8 cellular contexts compared by ENCODE assay signal in genomic region chr2:224039080-224039769, GRCh38. TPM values are rescaled to one million over a fixed set of nuclear protein-coding genes. Genes with fewer than 3 reads are reported as not detected.
A peak's percentile ranks its signal among the peaks of the same experiment; 100 is the strongest.
DNase-seq lines count a peak whose midpoint lies in the region; ATAC-seq, FAIRE-seq and TF ChIP-seq lines count a peak whose summit lies in the region.

Gene SERPINE2, minus strand, starts transcription at chr2:224039286. Its CDS starts 37,386 bp downstream, at chr2:224001900.

- no peak within 1 kb of the TSS for H2AK5ac ChIP-seq in trophoblast cell (ENCODE audit: low read length)

- peak; percentile 62 for ATAC-seq in CD4-positive, alpha-beta T cell (ENCODE audit: poor library complexity)
- ATAC-seq in GM19463 (IDR thresholded peaks at IDR 0.05; ENCODE audit: unreplicated experiment) = peak; percentile 59
- peak; percentile 57 to 85 (median 78) for ATAC-seq in heart right ventricle

- POLR2A ChIA-PET in CD4-positive, alpha-beta T cell (lab: Charles Lee) = interaction anchor here (1.4 to 1.5 kb wide), 2 partner anchors 13 to 15 kb away, joined by 5 to 6 read pairs; no protein-coding TSS in a partner anchor
- POLR2A ChIA-PET in SK-N-SH (lab: Yijun Ruan, JAX) = no interaction called here

- H3K36me3 ChIP-seq in SK-N-SH (replicated peaks in 1 of 2; ENCODE audit: control insufficient read depth in 1 of 2, insufficient read depth in 2 of 2, low read length in 1 of 2) (peaks cover 0 to 2% of the 10 kb centered on the region in 2 experiments), adipocyte (ENCODE audit: control insufficient read depth, insufficient read depth, low read length, severe bottlenecking) (no peaks in the 10 kb centered on the region), heart right ventricle (peaks cover 0 to 3% (median 0%) of the 10 kb centered on the region in 9 donors), trophoblast cell (ENCODE audit: control insufficient read depth in 1 of 2, insufficient read depth in 2 of 2, low read length in 2 of 2) (no peaks in the 10 kb centered on the region)

- H3K9me3 ChIP-seq in CD4-positive, alpha-beta T cell (ENCODE audit: control insufficient read depth, low read length) = no peaks in the 10 kb centered on the region
- H3K9me3 ChIP-seq in SK-N-SH (no peaks in the 10 kb centered on the region), adipocyte (ENCODE audit: control insufficient read depth, low read length) (no peaks in the 10 kb centered on the region), heart right ventricle (no peaks in the 10 kb centered on the region), trophoblast cell (ENCODE audit: insufficient read depth, low read depth, low read length) (no peaks in the 10 kb centered on the region)

- H3K79me2 ChIP-seq in SK-N-SH (ENCODE audit: insufficient read depth) = peaks cover 40% of the 10 kb centered on the region
- peaks cover 3% of the 10 kb centered on the region for H3K79me2 ChIP-seq in trophoblast cell (ENCODE audit: control insufficient read depth, insufficient read depth, low read length, poor library complexity)

- peak within 1 kb of the TSS; percentile 79 to 85 for H3K4me3 ChIP-seq in SK-N-SH (ENCODE audit: low read depth in 2 of 2, low read length in 1 of 2)
- peak within 1 kb of the TSS; percentile 89 for H3K4me3 ChIP-seq in adipocyte (ENCODE audit: low read length)
- H3K4me3 ChIP-seq in heart right ventricle = peak within 1 kb of the TSS; percentile 30 to 73 (median 64)
- H3K4me3 ChIP-seq in trophoblast cell (ENCODE audit: low read depth, low read length) = peak within 1 kb of the TSS; percentile 87

- H3K4ac ChIP-seq in trophoblast cell (ENCODE audit: low read depth, low read length) = no peak within 1 kb of the TSS

- peaks cover 12% of the 10 kb centered on the region for H3K27me3 ChIP-seq in CD4-positive, alpha-beta T cell (ENCODE audit: control insufficient read depth, insufficient read depth, low read length)
- H3K27me3 ChIP-seq in SK-N-SH (ENCODE audit: insufficient read depth) (no peaks in the 10 kb centered on the region), adipocyte (replicated peaks; ENCODE audit: control insufficient read depth, insufficient read depth, low read length) (no peaks in the 10 kb centered on the region), heart right ventricle (peaks cover 0 to 74% (median 54%) of the 10 kb centered on the region in 7 donors), trophoblast cell (ENCODE audit: insufficient read depth, low read length) (peaks cover 3% of the 10 kb centered on the region)

- TF ChIP-seq RAD21 in SK-N-SH (IDR thresholded peaks at IDR 0.05; ENCODE audit: low read length) = peak; percentile 66

- H2AFZ ChIP-seq in SK-N-SH (ENCODE audit: low read depth) (peak within 1 kb of the TSS; percentile 66), trophoblast cell (ENCODE audit: insufficient read depth, low read length, poor library complexity) (peak within 1 kb of the TSS; percentile 47)

- no peak for TF ChIP-seq CTCF in CD4-positive, alpha-beta T cell (IDR thresholded peaks at IDR 0.05)
- TF ChIP-seq CTCF in SK-N-SH (IDR thresholded peaks at IDR 0.05) = peak; percentile 61
- TF ChIP-seq CTCF in heart right ventricle (IDR thresholded peaks at IDR 0.05) = peak in 7 of 9 donors; percentile 26 to 58 (median 42)

- peak within 1 kb of the TSS; percentile 71 for H3K9ac ChIP-seq in SK-N-SH
- peak within 1 kb of the TSS; percentile 82 for H3K9ac ChIP-seq in adipocyte (ENCODE audit: low read length)
- peak within 1 kb of the TSS; percentile 82 for H3K9ac ChIP-seq in trophoblast cell (ENCODE audit: low read length)

- H3K36me3 Mint-ChIP-seq in CD4-positive, alpha-beta T cell (ENCODE audit: low read depth) = no peaks in the 10 kb centered on the region

- peaks cover 58% of the 10 kb centered on the region for H3K27me3 Mint-ChIP-seq in CD4-positive, alpha-beta T cell

- peaks cover 3% of the 10 kb centered on the region for H3K79me1 ChIP-seq in trophoblast cell (ENCODE audit: low read length)

- peaks cover 22% of the 10 kb centered on the region; the same call in 1 of the 2 replicates for H4K20me1 ChIP-seq in SK-N-SH (ENCODE audit: insufficient read depth)

- H3K27ac Mint-ChIP-seq in CD4-positive, alpha-beta T cell = no peak within 1 kb of the TSS

- peak in 9 of 10 experiments; percentile 6 to 52 (median 21) for DNase-seq in CD4-positive, alpha-beta T cell
- peak; percentile 19 for DNase-seq in HT-29 (ENCODE audit: low spot score)
- peak; percentile 82 for DNase-seq in SK-N-SH
- peak; percentile 81 for DNase-seq in adipocyte (ENCODE audit: low read depth)
- peak; percentile 43 to 57 for DNase-seq in heart right ventricle
- peak; percentile 73 to 99 for DNase-seq in trophoblast cell
- peak; percentile 87 for DNase-seq in urothelium cell line (ENCODE audit: low spot score)

- H3K4me3 Mint-ChIP-seq in CD4-positive, alpha-beta T cell = peak within 1 kb of the TSS; percentile 88

- H3K27ac ChIP-seq in CD4-positive, alpha-beta T cell (ENCODE audit: low read depth, low read length) = no peak within 1 kb of the TSS
- H3K27ac ChIP-seq in SK-N-SH (ENCODE audit: low read depth in 2 of 2, low read length in 1 of 2) (peak within 1 kb of the TSS in 1 of 2 experiments; percentile 67; a peak in 3 of 4 replicates), heart right ventricle (peak within 1 kb of the TSS in 9 of 10 donors; percentile 18 to 78 (median 65)), trophoblast cell (ENCODE audit: low read depth, low read length) (no peak within 1 kb of the TSS)

- WGBS in SK-N-SH (ENCODE audit: low lambda C conversion rate) = 0% methylated on average over 13 of the region's 91 CpGs
- 0 to 1% methylated on average over 52 to 91 of the region's 91 CpGs for WGBS in heart right ventricle, 2 donors
- WGBS in trophoblast cell (ENCODE audit: extremely low coverage, insufficient coverage, insufficient read length) = no CpG with 5 or more reads among the region's 91 CpGs

- intact Hi-C loops in CD4-positive, alpha-beta T cell (cut with DNase I, micrococcal nuclease) = no loop called here
- intact Hi-C loops in heart right ventricle (cut with DNase I) = loop anchor here in 4 of 10 donors (2.0 to 5.0 kb wide), 4 partner anchors 47 to 246 kb away; no protein-coding TSS in a partner anchor

- no peaks in the 10 kb centered on the region for H3K9me3 Mint-ChIP-seq in CD4-positive, alpha-beta T cell

- H3K18ac ChIP-seq in trophoblast cell (ENCODE audit: low read length) = peak within 1 kb of the TSS; percentile 9

- no peak for TF ChIP-seq EP300 in SK-N-SH (IDR thresholded peaks at IDR 0.05; ENCODE audit: borderline replicate concordance in 1 of 2, low read depth in 1 of 2, low read length in 1 of 2)

- CTCF ChIA-PET in CD4-positive, alpha-beta T cell (lab: Charles Lee) = interaction anchor here (1.9 kb wide), 1 partner anchor 46 kb away, joined by 6 read pairs; no protein-coding TSS in a partner anchor
- CTCF ChIA-PET in SK-N-SH (lab: Yijun Ruan, JAX) = interaction anchor here (0.7 to 1.7 kb wide), 7 partner anchors 20 to 245 kb away, joined by 3 to 7 read pairs (median 5); no protein-coding TSS in a partner anchor

- peaks cover 3% of the 10 kb centered on the region for H3F3A ChIP-seq in SK-N-SH (replicated peaks; ENCODE audit: insufficient read depth)

- peak; percentile 55 for FAIRE-seq in urothelium cell line (lab: Jason Lieb, UNC)

- H3K14ac ChIP-seq in trophoblast cell (ENCODE audit: low read length) = peak within 1 kb of the TSS; percentile 56

- peak within 1 kb of the TSS; percentile 8 for H2BK5ac ChIP-seq in trophoblast cell (ENCODE audit: low read depth, low read length, poor library complexity)

- peaks cover 23% of the 10 kb centered on the region for H3K4me1 Mint-ChIP-seq in CD4-positive, alpha-beta T cell (ENCODE audit: low read depth)

- no peaks in the 10 kb centered on the region for H3K9me2 ChIP-seq in SK-N-SH

- H2BK120ac ChIP-seq in trophoblast cell (ENCODE audit: insufficient read depth, low read length, poor library complexity) = peak within 1 kb of the TSS; percentile 52

- H3K23ac ChIP-seq in trophoblast cell (ENCODE audit: low read length) = no peak within 1 kb of the TSS

- H3K4me1 ChIP-seq in SK-N-SH (ENCODE audit: control insufficient read depth in 1 of 2, insufficient read depth in 2 of 2, low read depth in 1 of 2, low read length in 1 of 2) = peaks cover 0 to 22% of the 10 kb centered on the region in 2 experiments; a peak in 2 of 4 replicates
- H3K4me1 ChIP-seq in adipocyte (ENCODE audit: control insufficient read depth, insufficient read depth, low read length) = peaks cover 39% of the 10 kb centered on the region
- peaks cover 0 to 50% (median 14%) of the 10 kb centered on the region in 9 donors for H3K4me1 ChIP-seq in heart right ventricle
- peaks cover 0 to 2% of the 10 kb centered on the region in 2 experiments for H3K4me1 ChIP-seq in trophoblast cell (ENCODE audit: control insufficient read depth in 1 of 2, insufficient read depth in 2 of 2, low read length in 2 of 2)

- H3K4me2 ChIP-seq in SK-N-SH (peak within 1 kb of the TSS; percentile 83), trophoblast cell (ENCODE audit: low read length) (peak within 1 kb of the TSS; percentile 96)

- H2BK12ac ChIP-seq in trophoblast cell (ENCODE audit: low read length) = peak within 1 kb of the TSS; percentile 37

- H4K12ac ChIP-seq in trophoblast cell (ENCODE audit: low read depth, low read length) = peak within 1 kb of the TSS; percentile 49

- peak within 1 kb of the TSS; percentile 47 for H4K8ac ChIP-seq in trophoblast cell (ENCODE audit: low read depth, low read length)

- H4K91ac ChIP-seq in trophoblast cell (ENCODE audit: low read depth, low read length) = peak within 1 kb of the TSS; percentile 71

TF ChIP-seq in SK-N-SH, 30 proteins besides CTCF, POLR2A, EP300 and RAD21 (continues in another document):
- TF ChIP-seq RFX5 (IDR thresholded peaks at IDR 0.05; ENCODE audit: low read length) = no peak
- TF ChIP-seq FOSL2 (IDR thresholded peaks at IDR 0.05; ENCODE audit: borderline replicate concordance, low read depth) = no peak
- no peak for TF ChIP-seq NRF1 (IDR thresholded peaks at IDR 0.05; ENCODE audit: low read depth, low read length)
- no peak for TF ChIP-seq YY1 (IDR thresholded peaks at IDR 0.05; ENCODE audit: low read depth)
- peak; percentile 74 for TF ChIP-seq MAX (IDR thresholded peaks at IDR 0.05; ENCODE audit: low read depth)
- TF ChIP-seq RCOR1 (IDR thresholded peaks at IDR 0.05; ENCODE audit: low read length) = no peak
- TF ChIP-seq FOXM1 (IDR thresholded peaks at IDR 0.05; ENCODE audit: low read depth) = no peak
- no peak for TF ChIP-seq CHD2 (IDR thresholded peaks at IDR 0.05; ENCODE audit: low read length, partially characterized antibody)
- TF ChIP-seq TCF12 (IDR thresholded peaks at IDR 0.05) = no peak

RNA-seq across cellular contexts. Expression of gene SERPINE2, which starts in this region (rescaled TPM):
- total RNA-seq in CD4-positive, alpha-beta T cell = 1 to 10 TPM; 5.1 to 7.3 TPM
- total RNA-seq in HT-29 (2014; rRNA removed; shearing (Covaris generic)) = 1.9 and 5.6 TPM in 2 replicates
- 105 and 249 TPM in 2 replicates for polyA plus RNA-seq in SK-N-SH (2012; rRNA removed)
- polyA plus RNA-seq in SK-N-SH (2012; cell fraction: cytosol; rRNA removed) = 307 and 310 TPM in 2 replicates
- polyA plus RNA-seq in SK-N-SH (2012; cell fraction: nucleus; rRNA removed) = 312 and 337 TPM in 2 replicates
- total RNA-seq in heart right ventricle = 10 to 100 TPM in 9 of 10 donors, 1 to 10 TPM in 1; 5.3 to 56.6 (median 19.7) TPM
- 10 to 100 TPM in 1 of 2 donors, 1 to 10 TPM in 1; 9.6 to 27.6 TPM for polyA plus RNA-seq in heart right ventricle
- polyA plus RNA-seq in trophoblast cell (2013) = 169 and 186 TPM in 2 replicates

Comparison
In these comparisons a context has a peak if more than half of its experiments do, and no peak if none do; other contexts are left out.
1. DNase-seq: peak in every context shown above with its lines; median percentile 87 in urothelium cell line; 86 in trophoblast cell; 82 in SK-N-SH; 81 in adipocyte; 50 in heart right ventricle; 21 in CD4-positive, alpha-beta T cell; 19 in HT-29.
2. H3K27ac ChIP-seq: peak in heart right ventricle (9 of 10); none in CD4-positive, alpha-beta T cell (single experiment) and trophoblast cell (single experiment).
3. Peak in every context shown above with its lines, with median percentiles within 50 percentile points of each other: ATAC-seq, H3K4me3 ChIP-seq and H3K9ac ChIP-seq.